ENCODE assay signal across 8 cellular contexts in the genomic region with DNA sequence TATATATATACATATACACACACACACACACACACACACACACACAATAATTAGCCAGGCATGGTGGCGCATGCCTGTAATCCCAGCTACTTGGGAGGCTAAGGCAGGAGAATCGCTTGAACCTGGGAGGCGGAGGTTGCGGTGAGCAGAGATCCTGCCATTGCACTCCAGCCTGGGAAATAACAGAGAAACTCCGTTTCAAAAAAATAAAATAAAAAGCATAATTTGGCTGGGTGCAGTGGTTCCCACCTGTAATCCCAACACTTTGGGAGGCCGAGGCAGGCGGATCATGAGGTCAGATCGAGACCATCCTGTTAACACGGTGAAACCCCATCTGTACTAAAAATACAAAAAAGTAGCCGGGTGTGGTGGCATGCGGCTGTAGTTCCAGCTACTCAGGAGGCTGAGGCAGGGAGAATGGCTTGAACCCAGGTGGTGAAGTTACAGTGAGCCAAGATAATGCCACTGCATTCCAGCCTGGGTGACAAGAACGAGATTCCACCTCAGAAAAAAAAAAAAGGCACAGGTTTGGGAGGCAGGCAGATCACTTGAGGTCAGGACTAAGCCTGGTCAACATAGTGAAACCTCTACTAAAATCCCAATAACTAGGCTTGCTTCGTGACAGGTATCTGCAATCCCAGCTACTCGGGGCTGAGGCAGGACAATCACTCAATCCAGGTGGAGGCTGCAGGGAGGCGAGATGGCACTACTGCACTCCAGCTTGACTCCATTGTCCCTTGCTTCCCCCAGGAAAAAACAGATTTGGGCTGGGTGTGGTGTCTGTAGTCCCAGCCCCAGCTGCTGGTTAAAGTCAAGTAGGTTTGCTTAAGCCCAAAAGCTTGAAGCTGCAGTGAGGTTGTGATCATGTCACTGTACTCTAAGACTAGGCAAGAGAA. TPM values are rescaled to one million over a fixed set of nuclear protein-coding genes. Genes with fewer than 3 reads are reported as not detected.
DNase-seq lines count a peak whose midpoint lies in the region; ATAC-seq and TF ChIP-seq lines count a peak whose summit lies in the region.

No MANE protein-coding gene starts in this region.

- WGBS in mesodermal cell (ENCODE audit: insufficient coverage in 2 of 2), 2 experiments = 35 to 46% methylated on average over 10 to 15 of the region's 15 CpGs
- WGBS in mesenchymal stem cell = 59% methylated on average over 14 of the region's 15 CpGs

- H2AK5ac ChIP-seq in mesenchymal stem cell (ENCODE audit: low read length, severe bottlenecking) = no peak overlapping the region

- H2BK15ac ChIP-seq in mesenchymal stem cell (ENCODE audit: low read depth, poor library complexity, severe bottlenecking) = no peak overlapping the region

- H3K9ac ChIP-seq in mesenchymal stem cell (ENCODE audit: low read length) = no peak overlapping the region

- no peak overlapping the region for H4K8ac ChIP-seq in mesenchymal stem cell (ENCODE audit: low read length)

- peak; percentile 46 for DNase-seq in DMS53 (lab: John Stamatoyannopoulos, UW)
- DNase-seq in HEK293T (ENCODE audit: extremely low spot score) = no peak
- DNase-seq in SW480 (ENCODE audit: low spot score) = peak; percentile 41
- no peak for DNase-seq in T1000 (lab: John Stamatoyannopoulos, UW)
- no peak for DNase-seq in GF-D8 (lab: John Stamatoyannopoulos, UW)
- no peak for DNase-seq in mesenchymal stem cell

- H3K27ac ChIP-seq in mesodermal cell (ENCODE audit: low read depth, low read length, severe bottlenecking) (peak overlapping the region; percentile 64), mesenchymal stem cell (ENCODE audit: low read length, poor library complexity, severe bottlenecking) (no peak overlapping the region)

- CTCF ChIA-PET in HEK293T (lab: Yijun Ruan, JAX) = no interaction called here

- H3K4me3 ChIP-seq in mesodermal cell (ENCODE audit: extremely low read depth, insufficient read depth, low read length, poor library complexity, severe bottlenecking) = no peak overlapping the region
- H3K4me3 ChIP-seq in mesenchymal stem cell (ENCODE audit: insufficient read depth in 1 of 2, low read depth in 1 of 2, low read length in 2 of 2) = no peak overlapping the region

- H3K14ac ChIP-seq in mesenchymal stem cell (ENCODE audit: low read length in 2 of 2) = no peak overlapping the region

- no peak overlapping the region for H3K4me2 ChIP-seq in mesenchymal stem cell (ENCODE audit: low read length, poor library complexity, severe bottlenecking)

- H3K18ac ChIP-seq in mesenchymal stem cell (ENCODE audit: low read depth in 1 of 2, low read length in 2 of 2) = no peak overlapping the region

- H3K4me1 ChIP-seq in mesodermal cell (ENCODE audit: control insufficient read depth, insufficient read depth, low read length, poor library complexity, severe bottlenecking) (peaks cover 11% of the 10 kb centered on the region), mesenchymal stem cell (ENCODE audit: control insufficient read depth, insufficient read depth, low read depth, low read length) (peaks cover 4% of the 10 kb centered on the region)

- no peak overlapping the region for H2BK120ac ChIP-seq in mesenchymal stem cell (ENCODE audit: low read depth, low read length)

- H3K4ac ChIP-seq in mesenchymal stem cell (ENCODE audit: low read depth in 1 of 2, low read length in 2 of 2) = no peak overlapping the region

- ATAC-seq in HG03432 (IDR thresholded peaks at IDR 0.05; ENCODE audit: unreplicated experiment) = no peak

- no peak overlapping the region for H2BK5ac ChIP-seq in mesenchymal stem cell (ENCODE audit: low read depth, low read length, poor library complexity, severe bottlenecking)

- H2AFZ ChIP-seq in mesenchymal stem cell (ENCODE audit: low read depth, low read length) = no peak overlapping the region

- H4K91ac ChIP-seq in mesenchymal stem cell (ENCODE audit: low read length) = no peak overlapping the region

- no peak overlapping the region for H2BK12ac ChIP-seq in mesenchymal stem cell (ENCODE audit: low read length in 2 of 2)

- H3K9me3 ChIP-seq in mesodermal cell (ENCODE audit: control insufficient read depth, low read length) (no peaks in the 10 kb centered on the region), mesenchymal stem cell (ENCODE audit: control insufficient read depth, low read length) (no peaks in the 10 kb centered on the region)

- POLR2A ChIA-PET in HEK293T (lab: Yijun Ruan, JAX) = interaction anchor here (0.8 to 9.9 kb wide), 18 partner anchors 8 to 186 kb away, joined by 3 to 331 read pairs (median 4); a partner anchor contains a TSS

- no peaks in the 10 kb centered on the region for H3K79me1 ChIP-seq in mesenchymal stem cell (replicated peaks; ENCODE audit: low read length, poor library complexity, severe bottlenecking)

- H3K23ac ChIP-seq in mesenchymal stem cell (ENCODE audit: low read length in 2 of 2) = no peak overlapping the region

- no peaks in the 10 kb centered on the region for H3K27me3 ChIP-seq in mesenchymal stem cell (ENCODE audit: control insufficient read depth in 1 of 2, insufficient read depth in 1 of 2, low read length in 2 of 2)

- peaks cover 42% of the 10 kb centered on the region for H3K36me3 ChIP-seq in mesodermal cell (ENCODE audit: control insufficient read depth, insufficient read depth, low read length)
- peaks cover 13 to 38% of the 10 kb centered on the region in 2 experiments for H3K36me3 ChIP-seq in mesenchymal stem cell (ENCODE audit: control insufficient read depth in 1 of 2, insufficient read depth in 2 of 2, low read depth in 1 of 2, low read length in 2 of 2)

TF ChIP-seq in HEK293T, 16 proteins besides CTCF, POLR2A, EP300 and RAD21:
- no peak for TF ChIP-seq L3MBTL2 (conservative IDR thresholded peaks at IDR 0.05)
- TF ChIP-seq BHLHE40 (IDR thresholded peaks at IDR 0.05; ENCODE audit: borderline replicate concordance) = 0 out of 2 replicates have a peak, but pooled peaks have one; percentile 7
TF ChIP-seq in HEK293T: peak in this region for 1.

RNA-seq across cellular contexts. Expression of a gene that starts 11.8 kb away (rescaled TPM):
- 93.1 TPM for polyA plus RNA-seq in mesodermal cell (2013, experiment 1 of 2)
- polyA plus RNA-seq in mesodermal cell (2013, experiment 2 of 2) = 110 TPM
- polyA plus RNA-seq in mesenchymal stem cell (2013, experiment 1 of 2) = 15.6 TPM
- 14.5 TPM for polyA plus RNA-seq in mesenchymal stem cell (2013, experiment 2 of 2)

RNA-seq across cellular contexts. Expression of a gene that starts 18.5 kb away (rescaled TPM):
- not detected for polyA plus RNA-seq in mesodermal cell (2013, experiment 1 of 2)
- not detected for polyA plus RNA-seq in mesodermal cell (2013, experiment 2 of 2)
- not detected for polyA plus RNA-seq in mesenchymal stem cell (2013, experiment 1 of 2)
- 0.16 TPM for polyA plus RNA-seq in mesenchymal stem cell (2013, experiment 2 of 2)

RNA-seq across cellular contexts. Expression of a gene that starts 19.3 kb away (rescaled TPM):
- 54.7 TPM for polyA plus RNA-seq in mesodermal cell (2013, experiment 1 of 2)
- 54.2 TPM for polyA plus RNA-seq in mesodermal cell (2013, experiment 2 of 2)
- 38.1 TPM for polyA plus RNA-seq in mesenchymal stem cell (2013, experiment 1 of 2)
- polyA plus RNA-seq in mesenchymal stem cell (2013, experiment 2 of 2) = 36.9 TPM

RNA-seq across cellular contexts. Expression of a gene that starts 29.5 kb away (rescaled TPM):
- 157 TPM for polyA plus RNA-seq in mesodermal cell (2013, experiment 1 of 2)
- 150 TPM for polyA plus RNA-seq in mesodermal cell (2013, experiment 2 of 2)
- polyA plus RNA-seq in mesenchymal stem cell (2013, experiment 1 of 2) = 107 TPM
- polyA plus RNA-seq in mesenchymal stem cell (2013, experiment 2 of 2) = 99.1 TPM

RNA-seq across cellular contexts. Expression of a gene that starts 45.9 kb away (rescaled TPM):
- polyA plus RNA-seq in mesodermal cell (2013, experiment 1 of 2) = 47.4 TPM
- 44.0 TPM for polyA plus RNA-seq in mesodermal cell (2013, experiment 2 of 2)
- 46.1 TPM for polyA plus RNA-seq in mesenchymal stem cell (2013, experiment 1 of 2)
- 41.5 TPM for polyA plus RNA-seq in mesenchymal stem cell (2013, experiment 2 of 2)

Comparison
In these comparisons a context has a peak if more than half of its experiments do, and no peak if none do; other contexts are left out.
1. DNase-seq: peak in DMS53 (single experiment) and SW480 (single experiment); none in HEK293T (single experiment), T1000 (single experiment), GF-D8 (single experiment) and mesenchymal stem cell (single experiment).